In genomic region chr16:4158143-4159093, GRCh38 we compare ENCODE assay signal across 17 cellular contexts. TPM values are rescaled to one million over a fixed set of nuclear protein-coding genes. Genes with fewer than 3 reads are reported as not detected.
A peak's percentile ranks its signal among the peaks of the same experiment; 100 is the strongest.
DNase-seq lines count a peak whose midpoint lies in the region; ATAC-seq and TF ChIP-seq lines count a peak whose summit lies in the region.
"Had no signal": no experiment of that assay in that cellular context is flagged by ENCODE, and none has a peak within 500 bp of the region (broad histone marks: within the 10 kb centered on the region; RNA-seq: fewer than 3 reads in every experiment).

No MANE protein-coding gene starts in this region.

- no peak overlapping the region for H3K4me2 ChIP-seq in hepatocyte
- H3K4me2 ChIP-seq: A549 had no signal

- H4K20me1 ChIP-seq in hepatocyte (ENCODE audit: insufficient read depth, poor library complexity, severe bottlenecking) = no peaks in the 10 kb centered on the region

- H3K27me3 Mint-ChIP-seq in activated T-helper 17 cell treated with anti-CD3 and anti-CD28 coated beads, Interleukin-2, amount 50 U/mL, for 72 hours = no peaks in the 10 kb centered on the region

- H3K9me3 ChIP-seq in HEK293 (ENCODE audit: control insufficient read depth, insufficient read depth, low read depth, low read length) (no peaks in the 10 kb centered on the region), hepatocyte (ENCODE audit: low read depth) (no peaks in the 10 kb centered on the region), upper lobe of left lung (no peaks in the 10 kb centered on the region)
- H3K9me3 ChIP-seq: A549, BE2C had no signal

- 87% methylated on average over 13 of the region's 13 CpGs for WGBS in hepatocyte (ENCODE audit: low lambda C conversion rate, missing lambda C conversion rate)
- 87 to 91% methylated on average over 13 of the region's 13 CpGs for WGBS in upper lobe of left lung, 2 donors

- TF ChIP-seq POLR2A in upper lobe of left lung (IDR thresholded peaks at IDR 0.05) = no peak

- TF ChIP-seq CTCF in HEK293 (tag by site-specific recombination; IDR thresholded peaks at IDR 0.05) = no peak
- no peak for TF ChIP-seq CTCF in hepatocyte (IDR thresholded peaks at IDR 0.05; ENCODE audit: poor library complexity)
- no peak for TF ChIP-seq CTCF in upper lobe of left lung (IDR thresholded peaks at IDR 0.05)

- H3K36me3 ChIP-seq in HEK293 (ENCODE audit: control insufficient read depth in 2 of 2, insufficient read depth in 1 of 2, low read length in 2 of 2) (no peaks in the 10 kb centered on the region), hepatocyte (replicated peaks; ENCODE audit: insufficient read depth, low read depth) (no peaks in the 10 kb centered on the region), upper lobe of left lung (no peaks in the 10 kb centered on the region)
- H3K36me3 ChIP-seq: BE2C had no signal

- H3K36me3 Mint-ChIP-seq in activated T-helper 17 cell treated with anti-CD3 and anti-CD28 coated beads, Interleukin-2, amount 50 U/mL, for 72 hours (ENCODE audit: low read depth) = no peaks in the 10 kb centered on the region
- no peaks in the 10 kb centered on the region for H3K36me3 Mint-ChIP-seq in stimulated activated effector memory CD8-positive, alpha-beta T cell treated with anti-CD3 and anti-CD28 coated beads, Interleukin-12 subunit alpha, Interleukin-12 subunit beta, amount 100 ng/mL, for 72 hours
- H3K36me3 Mint-ChIP-seq: CD8-positive, alpha-beta T cell had no signal

- peaks cover 5% of the 10 kb centered on the region for H3K4me1 Mint-ChIP-seq in activated T-helper 17 cell treated with anti-CD3 and anti-CD28 coated beads, Interleukin-2, amount 50 U/mL, for 72 hours
- H3K4me1 Mint-ChIP-seq in stimulated activated effector memory CD8-positive, alpha-beta T cell treated with anti-CD3 and anti-CD28 coated beads, Interleukin-12 subunit alpha, Interleukin-12 subunit beta, amount 100 ng/mL, for 72 hours = peaks cover 9% of the 10 kb centered on the region

- DNase-seq in hepatocyte (ENCODE audit: low spot score) (no peak), upper lobe of left lung (no peak), putamen (ENCODE audit: low spot score) (no peak)
- DNase-seq in stimulated activated effector memory CD8-positive, alpha-beta T cell treated with anti-CD3 and anti-CD28 coated beads, Interleukin-12 subunit alpha, Interleukin-12 subunit beta, amount 100 ng/mL, for 72 hours (ENCODE audit: low spot score in 2 of 2) = no peak
- DNase-seq: BE2C; CD8-positive, alpha-beta T cell; COR-L47; DMS153; DMS79 treated with DMSO at 0.1 percent for 48 hours; EL; HCEC 1CT; IMR-90 had no signal

- CTCF ChIA-PET in HEK293 (lab: Yijun Ruan, JAX) = interaction anchor here (0.7 kb wide), 1 partner anchor 415 kb away, joined by 4 read pairs; no protein-coding TSS in a partner anchor

- ATAC-seq in activated T-helper 17 cell treated with anti-CD3 and anti-CD28 coated beads, Interleukin-2, amount 50 U/mL, for 72 hours (replicated peaks) = no peak
- no peak for ATAC-seq in stimulated activated effector memory CD8-positive, alpha-beta T cell treated with anti-CD3 and anti-CD28 coated beads, Interleukin-12 subunit alpha, Interleukin-12 subunit beta, amount 100 ng/mL, for 72 hours
- ATAC-seq in upper lobe of left lung (ENCODE audit: low FRiP score in 2 of 2) (no peak), GM21515 (IDR thresholded peaks at IDR 0.05; ENCODE audit: unreplicated experiment) (no peak)
- ATAC-seq: A549; CD8-positive, alpha-beta T cell had no signal

- H2AFZ ChIP-seq in hepatocyte = no peak overlapping the region

- peak overlapping the region; percentile 83 for H3K27ac Mint-ChIP-seq in activated T-helper 17 cell treated with anti-CD3 and anti-CD28 coated beads, Interleukin-2, amount 50 U/mL, for 72 hours
- peak overlapping the region; percentile 58 for H3K27ac Mint-ChIP-seq in stimulated activated effector memory CD8-positive, alpha-beta T cell treated with anti-CD3 and anti-CD28 coated beads, Interleukin-12 subunit alpha, Interleukin-12 subunit beta, amount 100 ng/mL, for 72 hours
- H3K27ac Mint-ChIP-seq: CD8-positive, alpha-beta T cell had no signal

- H3K9me3 Mint-ChIP-seq in activated T-helper 17 cell treated with anti-CD3 and anti-CD28 coated beads, Interleukin-2, amount 50 U/mL, for 72 hours = no peaks in the 10 kb centered on the region
- no peaks in the 10 kb centered on the region for H3K9me3 Mint-ChIP-seq in stimulated activated effector memory CD8-positive, alpha-beta T cell treated with anti-CD3 and anti-CD28 coated beads, Interleukin-12 subunit alpha, Interleukin-12 subunit beta, amount 100 ng/mL, for 72 hours
- H3K9me3 Mint-ChIP-seq: CD8-positive, alpha-beta T cell had no signal

- no peak overlapping the region for H3K4me3 ChIP-seq in HEK293 (ENCODE audit: low read depth, low read length)
- H3K4me3 ChIP-seq in hepatocyte = no peak overlapping the region
- H3K4me3 ChIP-seq in upper lobe of left lung = no peak overlapping the region
- H3K4me3 ChIP-seq: A549 had no signal

- no peak for TF ChIP-seq EP300 in upper lobe of left lung (IDR thresholded peaks at IDR 0.05)

- no peaks in the 10 kb centered on the region for H3K9me2 ChIP-seq in hepatocyte (replicated peaks; ENCODE audit: insufficient read depth)

- no peaks in the 10 kb centered on the region for H3K79me2 ChIP-seq in hepatocyte

- H3K27me3 ChIP-seq in hepatocyte (no peaks in the 10 kb centered on the region), upper lobe of left lung (no peaks in the 10 kb centered on the region)
- H3K27me3 ChIP-seq: BE2C had no signal

- H3K4me3 Mint-ChIP-seq in activated T-helper 17 cell treated with anti-CD3 and anti-CD28 coated beads, Interleukin-2, amount 50 U/mL, for 72 hours = no peak overlapping the region
- H3K4me3 Mint-ChIP-seq in stimulated activated effector memory CD8-positive, alpha-beta T cell treated with anti-CD3 and anti-CD28 coated beads, Interleukin-12 subunit alpha, Interleukin-12 subunit beta, amount 100 ng/mL, for 72 hours = no peak overlapping the region
- H3K4me3 Mint-ChIP-seq: CD8-positive, alpha-beta T cell had no signal

- POLR2A ChIA-PET in HEK293 (lab: Yijun Ruan, JAX) = no interaction called here

- no peak overlapping the region for H3K27ac ChIP-seq in HEK293 (ENCODE audit: extremely low read depth, low read depth, low read length)
- peak overlapping the region; percentile 37 for H3K27ac ChIP-seq in hepatocyte
- no peak overlapping the region for H3K27ac ChIP-seq in upper lobe of left lung
- H3K27ac ChIP-seq: A549, C4-2B had no signal

- no peaks in the 10 kb centered on the region for H3K4me1 ChIP-seq in HEK293 (ENCODE audit: control insufficient read depth, insufficient read depth, low read length)
- H3K4me1 ChIP-seq in hepatocyte (ENCODE audit: insufficient read depth) = no peaks in the 10 kb centered on the region
- H3K4me1 ChIP-seq in upper lobe of left lung = no peaks in the 10 kb centered on the region
- H3K4me1 ChIP-seq: A549, BE2C had no signal

TF ChIP-seq in HEK293, 187 proteins besides CTCF, POLR2A, EP300 and RAD21:
- peak; percentile 81 for TF ChIP-seq ZNF366 (tag by site-specific recombination; conservative IDR thresholded peaks at IDR 0.05)
- TF ChIP-seq PRDM1 (tag by site-specific recombination; IDR thresholded peaks at IDR 0.05) = peak; percentile 64; the same call in 1 of the 2 replicates
- no peak for TF ChIP-seq ZNF639 (tag by site-specific recombination; IDR thresholded peaks at IDR 0.05)
- peak; percentile 79 for TF ChIP-seq ZNF121 (tag by site-specific recombination; IDR thresholded peaks at IDR 0.05)
- TF ChIP-seq ZNF580 (tag by site-specific recombination; IDR thresholded peaks at IDR 0.05) = no peak
- no peak for TF ChIP-seq ATF2 (tag by site-specific recombination; IDR thresholded peaks at IDR 0.05; ENCODE audit: low read depth)
- no peak for TF ChIP-seq ZNF596 (tag by site-specific recombination; IDR thresholded peaks at IDR 0.05)

RNA-seq across cellular contexts. Expression of gene ADCY9, which starts 42.2 kb away (rescaled TPM):
- 1 to 10 TPM; 4.1 to 9.4 TPM for total RNA-seq in activated T-helper 17 cell treated with anti-CD3 and anti-CD28 coated beads, Interleukin-2, amount 50 U/mL, for 72 hours
- total RNA-seq in hepatocyte (12.4 and 15.9 TPM in 2 replicates), upper lobe of left lung (10 to 100 TPM; 46.0 to 80.7 (median 68.4) TPM)
- polyA plus RNA-seq in hepatocyte = 7.6 and 12.0 TPM in 2 replicates
